In the genomic region with DNA sequence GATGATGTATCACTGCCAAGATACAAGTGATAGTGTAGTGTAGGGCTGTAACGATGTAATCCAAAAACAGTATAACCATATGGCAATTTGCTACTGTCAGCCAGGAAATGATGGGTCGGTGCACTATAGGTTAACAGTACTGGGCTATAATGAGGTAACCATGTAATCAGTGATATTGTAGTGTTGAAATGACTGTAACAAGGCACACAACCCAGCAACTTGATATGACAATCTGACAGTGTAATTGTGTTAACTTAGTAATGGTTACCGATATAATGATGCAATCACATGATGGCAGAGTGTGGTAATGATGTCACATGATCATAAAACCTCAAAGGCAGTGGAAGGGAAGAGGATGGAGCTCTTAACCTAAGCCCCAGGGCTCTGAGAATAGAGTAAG, we compare ENCODE assay signal across 14 cellular contexts.
"Had no signal": no experiment of that assay in that cellular context is flagged by ENCODE, and none has a peak within 500 bp of the region (broad histone marks: within the 10 kb centered on the region; RNA-seq: fewer than 3 reads in every experiment).

No MANE protein-coding gene starts in this region.

- DNase-seq: activated CD4-positive, alpha-beta memory T cell treated with anti-CD3 and anti-CD28 coated beads, Interleukin-2, amount 10 ng/mL, durations not matched to agents 7 days and 5 days; activated CD4-positive, alpha-beta T cell treated with anti-CD3 and anti-CD28 coated beads for 1 hour; activated gamma-delta T cell; activated T-cell treated with anti-CD3 and anti-CD28 coated beads for 4 hours; hypothalamus; ovary; stimulated activated CD4-positive, alpha-beta T cell treated with anti-CD3 and anti-CD28 coated beads, Interleukin-2, amount 100 ng/mL, for 48 hours; SW 1271; tibial artery had no signal

- H3K4me3 Mint-ChIP-seq: activated CD4-positive, alpha-beta memory T cell treated with anti-CD3 and anti-CD28 coated beads, Interleukin-2, amount 10 ng/mL, durations not matched to agents 7 days and 5 days; neural crest cell; T-helper 2 cell treated with Interferon-gamma antibody and Interleukin-4, amounts not matched to agents 5 μg/mL and 100 μg/mL, for 36 hours had no signal

- ATAC-seq: esophagus mucosa had no signal

- H3K9me3 Mint-ChIP-seq: activated CD4-positive, alpha-beta memory T cell treated with anti-CD3 and anti-CD28 coated beads, Interleukin-2, amount 10 ng/mL, durations not matched to agents 7 days and 5 days; neural crest cell; T-helper 2 cell treated with Interferon-gamma antibody and Interleukin-4, amounts not matched to agents 5 μg/mL and 100 μg/mL, for 36 hours had no signal

- H3K27ac ChIP-seq: ascending aorta, ovary, tibial artery had no signal

- H3K4me1 Mint-ChIP-seq: activated CD4-positive, alpha-beta memory T cell treated with anti-CD3 and anti-CD28 coated beads, Interleukin-2, amount 10 ng/mL, durations not matched to agents 7 days and 5 days; neural crest cell had no signal

- H3K4me3 ChIP-seq: ascending aorta, ovary, tibial artery had no signal

- H3K27ac Mint-ChIP-seq: activated CD4-positive, alpha-beta memory T cell treated with anti-CD3 and anti-CD28 coated beads, Interleukin-2, amount 10 ng/mL, durations not matched to agents 7 days and 5 days; T-helper 2 cell treated with Interferon-gamma antibody and Interleukin-4, amounts not matched to agents 5 μg/mL and 100 μg/mL, for 36 hours had no signal

- H3K4me1 ChIP-seq: ascending aorta, tibial artery had no signal

- H3K9me3 ChIP-seq: ascending aorta, ovary had no signal

- FAIRE-seq: endometrium had no signal
